Comparison of ENCODE assay signal across 9 cellular contexts in genomic region chr5:139178948-139179347, GRCh38. TPM values are rescaled to one million over a fixed set of nuclear protein-coding genes. Genes with fewer than 3 reads are reported as not detected.
DNase-seq lines count a peak whose midpoint lies in the region; ATAC-seq and TF ChIP-seq lines count a peak whose summit lies in the region.
"Had no signal": no experiment of that assay in that cellular context is flagged by ENCODE, and none has a peak within 500 bp of the region (broad histone marks: within the 10 kb centered on the region; RNA-seq: fewer than 3 reads in every experiment).

No MANE protein-coding gene starts in this region.

- H3K4me3 Mint-ChIP-seq in type B pancreatic cell: peak overlapping the region; percentile 66
- H3K4me3 Mint-ChIP-seq in activated CD4-positive, alpha-beta T cell treated with anti-CD3 and anti-CD28 coated beads for 36 hours: no peak overlapping the region
- H3K4me3 Mint-ChIP-seq in WTC11: no peak overlapping the region
- H3K4me3 Mint-ChIP-seq: stimulated activated naive CD8-positive, alpha-beta T cell treated with anti-CD3 and anti-CD28 coated beads, Interleukin-15, amount 100 ng/mL, for 72 hours had no signal

- DNase-seq in NCI-H1417 (lab: John Stamatoyannopoulos, UW) (peak in 2 of 3 experiments; percentile 24 to 54), NCI-H1417 treated with DMSO at 0.1 percent for 48 hours (lab: John Stamatoyannopoulos, UW) (no peak), breast epithelium (ENCODE audit: low spot score in 2 of 2) (no peak), left kidney (ENCODE audit: low read depth, low spot score) (peak; percentile 92), type B pancreatic cell (ENCODE audit: extremely low spot score, unreplicated experiment) (no peak), WTC11 (ENCODE audit: low spot score) (no peak)
- no peak for DNase-seq in activated CD4-positive, alpha-beta T cell treated with anti-CD3 and anti-CD28 coated beads for 36 hours
- DNase-seq: stimulated activated naive CD8-positive, alpha-beta T cell treated with anti-CD3 and anti-CD28 coated beads, Interleukin-15, amount 100 ng/mL, for 72 hours had no signal

- TF ChIP-seq POLR2A in breast epithelium (IDR thresholded peaks at IDR 0.05): no peak

- H3K27me3 Mint-ChIP-seq in type B pancreatic cell (no peaks in the 10 kb centered on the region), WTC11 (ENCODE audit: low read depth) (no peaks in the 10 kb centered on the region)
- H3K27me3 Mint-ChIP-seq in activated CD4-positive, alpha-beta T cell treated with anti-CD3 and anti-CD28 coated beads for 36 hours: no peaks in the 10 kb centered on the region
- H3K27me3 Mint-ChIP-seq: stimulated activated naive CD8-positive, alpha-beta T cell treated with anti-CD3 and anti-CD28 coated beads, Interleukin-15, amount 100 ng/mL, for 72 hours had no signal

- TF ChIP-seq CTCF in breast epithelium (IDR thresholded peaks at IDR 0.05): no peak
- no peak for TF ChIP-seq CTCF in type B pancreatic cell (conservative IDR thresholded peaks at IDR 0.05)
- TF ChIP-seq CTCF in WTC11 (IDR thresholded peaks at IDR 0.05): no peak

- H3K9me3 Mint-ChIP-seq in type B pancreatic cell: peaks cover 4% of the 10 kb centered on the region
- no peaks in the 10 kb centered on the region for H3K9me3 Mint-ChIP-seq in activated CD4-positive, alpha-beta T cell treated with anti-CD3 and anti-CD28 coated beads for 36 hours (ENCODE audit: low read depth)
- H3K9me3 Mint-ChIP-seq in WTC11: 0 out of 2 replicates have a peak, but pooled peaks cover 3% of the 10 kb centered on the region
- H3K9me3 Mint-ChIP-seq: stimulated activated naive CD8-positive, alpha-beta T cell treated with anti-CD3 and anti-CD28 coated beads, Interleukin-15, amount 100 ng/mL, for 72 hours had no signal

- H3K27ac ChIP-seq in breast epithelium: peak overlapping the region; percentile 59 to 76

- peak overlapping the region; percentile 68 for H3K27ac Mint-ChIP-seq in type B pancreatic cell
- no peak overlapping the region for H3K27ac Mint-ChIP-seq in activated CD4-positive, alpha-beta T cell treated with anti-CD3 and anti-CD28 coated beads for 36 hours
- no peak overlapping the region for H3K27ac Mint-ChIP-seq in WTC11

- H3K9me3 ChIP-seq in breast epithelium: no peaks in the 10 kb centered on the region

- H3K36me3 ChIP-seq in breast epithelium: no peaks in the 10 kb centered on the region

- ATAC-seq in activated CD4-positive, alpha-beta T cell treated with anti-CD3 and anti-CD28 coated beads for 36 hours: no peak
- no peak; the same call in 1 of the 2 replicates for ATAC-seq in WTC11
- ATAC-seq in HG03039 (IDR thresholded peaks at IDR 0.05; ENCODE audit: unreplicated experiment): no peak
- ATAC-seq: stimulated activated naive CD8-positive, alpha-beta T cell treated with anti-CD3 and anti-CD28 coated beads, Interleukin-15, amount 100 ng/mL, for 72 hours had no signal

- no peak overlapping the region for H3K4me3 ChIP-seq in breast epithelium

- CTCF ChIA-PET in activated CD4-positive, alpha-beta T cell treated with anti-CD3 and anti-CD28 coated beads for 36 hours (lab: Charles Lee): no interaction called here
- CTCF ChIA-PET in WTC11 (lab: Charles Lee): no interaction called here

- H3K4me1 ChIP-seq in breast epithelium: peaks cover 11 to 34% of the 10 kb centered on the region in 2 donors

- H3K4me1 Mint-ChIP-seq in type B pancreatic cell (ENCODE audit: unreplicated experiment): peaks cover 48% of the 10 kb centered on the region
- peaks cover 6% of the 10 kb centered on the region for H3K4me1 Mint-ChIP-seq in activated CD4-positive, alpha-beta T cell treated with anti-CD3 and anti-CD28 coated beads for 36 hours
- H3K4me1 Mint-ChIP-seq in WTC11: peaks cover 9% of the 10 kb centered on the region

- no peaks in the 10 kb centered on the region for H3K27me3 ChIP-seq in breast epithelium

- intact Hi-C loops in breast epithelium (cut with DNase I; ENCODE audit: low total_unique reads): no loop called here
- intact Hi-C loops in activated CD4-positive, alpha-beta T cell treated with anti-CD3 and anti-CD28 coated beads for 36 hours (cut with DNase I, micrococcal nuclease): no loop called here

- peaks cover 8% of the 10 kb centered on the region for H3K36me3 Mint-ChIP-seq in type B pancreatic cell
- H3K36me3 Mint-ChIP-seq in activated CD4-positive, alpha-beta T cell treated with anti-CD3 and anti-CD28 coated beads for 36 hours (ENCODE audit: low read depth): no peaks in the 10 kb centered on the region
- H3K36me3 Mint-ChIP-seq in WTC11: no peaks in the 10 kb centered on the region; the same call in 1 of the 2 replicates

- POLR2A ChIA-PET in activated CD4-positive, alpha-beta T cell treated with anti-CD3 and anti-CD28 coated beads for 36 hours (lab: Charles Lee): interaction anchor here (0.6 kb wide), 1 partner anchor 432 kb away, joined by 3 read pairs; no protein-coding TSS in a partner anchor
- POLR2A ChIA-PET in WTC11 (lab: Charles Lee): no interaction called here

TF ChIP-seq in WTC11, 78 proteins besides CTCF, POLR2A, EP300 and RAD21:
- TF ChIP-seq, protein P1, sequence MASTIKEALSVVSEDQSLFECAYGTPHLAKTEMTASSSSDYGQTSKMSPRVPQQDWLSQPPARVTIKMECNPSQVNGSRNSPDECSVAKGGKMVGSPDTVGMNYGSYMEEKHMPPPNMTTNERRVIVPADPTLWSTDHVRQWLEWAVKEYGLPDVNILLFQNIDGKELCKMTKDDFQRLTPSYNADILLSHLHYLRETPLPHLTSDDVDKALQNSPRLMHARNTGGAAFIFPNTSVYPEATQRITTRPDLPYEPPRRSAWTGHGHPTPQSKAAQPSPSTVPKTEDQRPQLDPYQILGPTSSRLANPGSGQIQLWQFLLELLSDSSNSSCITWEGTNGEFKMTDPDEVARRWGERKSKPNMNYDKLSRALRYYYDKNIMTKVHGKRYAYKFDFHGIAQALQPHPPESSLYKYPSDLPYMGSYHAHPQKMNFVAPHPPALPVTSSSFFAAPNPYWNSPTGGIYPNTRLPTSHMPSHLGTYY (CRISPR knock-in tag; IDR thresholded peaks at IDR 0.05): no peak
- no peak for TF ChIP-seq TP53 (CRISPR knock-in tag; IDR thresholded peaks at IDR 0.05)
- no peak for TF ChIP-seq KAT7 (CRISPR knock-in tag; IDR thresholded peaks at IDR 0.05; ENCODE audit: borderline replicate concordance)
- no peak for TF ChIP-seq CREM (CRISPR knock-in tag; IDR thresholded peaks at IDR 0.05)
- TF ChIP-seq, protein P2, sequence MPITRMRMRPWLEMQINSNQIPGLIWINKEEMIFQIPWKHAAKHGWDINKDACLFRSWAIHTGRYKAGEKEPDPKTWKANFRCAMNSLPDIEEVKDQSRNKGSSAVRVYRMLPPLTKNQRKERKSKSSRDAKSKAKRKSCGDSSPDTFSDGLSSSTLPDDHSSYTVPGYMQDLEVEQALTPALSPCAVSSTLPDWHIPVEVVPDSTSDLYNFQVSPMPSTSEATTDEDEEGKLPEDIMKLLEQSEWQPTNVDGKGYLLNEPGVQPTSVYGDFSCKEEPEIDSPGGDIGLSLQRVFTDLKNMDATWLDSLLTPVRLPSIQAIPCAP (CRISPR knock-in tag; IDR thresholded peaks at IDR 0.05): no peak
- TF ChIP-seq OVOL2 (CRISPR knock-in tag; IDR thresholded peaks at IDR 0.05; ENCODE audit: borderline replicate concordance): no peak
- TF ChIP-seq SMAD4 (CRISPR knock-in tag; IDR thresholded peaks at IDR 0.05): no peak
- TF ChIP-seq TCF7 (CRISPR knock-in tag; IDR thresholded peaks at IDR 0.05; ENCODE audit: low read depth): no peak
- TF ChIP-seq ZNF232 (CRISPR knock-in tag; IDR thresholded peaks at IDR 0.05): no peak

RNA-seq across cellular contexts. Expression of gene SIL1, which starts 19.2 kb away (rescaled TPM):
- 10 to 100 TPM; 29.9 to 63.9 (median 48.2) TPM for total RNA-seq in breast epithelium
- 40.9 and 63.0 TPM in 2 replicates for total RNA-seq in type B pancreatic cell (ENCODE audit: low replicate concordance)
- 10 to 100 TPM; 11.2 to 14.4 TPM for total RNA-seq in activated CD4-positive, alpha-beta T cell treated with anti-CD3 and anti-CD28 coated beads for 36 hours
- 10.7 to 14.0 TPM (median 10.7 TPM) in 3 replicates for total RNA-seq in WTC11 (2021)

Comparison
In these comparisons a context has a peak if more than half of its experiments do, and no peak if none do; other contexts are left out.
1. DNase-seq: peak in NCI-H1417 (2 of 3) and left kidney (single experiment); none in NCI-H1417 treated with DMSO at 0.1 percent for 48 hours (single experiment), breast epithelium (0 of 2), type B pancreatic cell (single experiment), activated CD4-positive, alpha-beta T cell treated with anti-CD3 and anti-CD28 coated beads for 36 hours (single experiment) and WTC11 (single experiment).